9 cellular contexts compared by ENCODE assay signal in genomic region chr22:46547883-46548244, GRCh38. TPM values are rescaled to one million over a fixed set of nuclear protein-coding genes. Genes with fewer than 3 reads are reported as not detected.
DNase-seq lines count a peak whose midpoint lies in the region; ATAC-seq and TF ChIP-seq lines count a peak whose summit lies in the region.
"Had no signal": no experiment of that assay in that cellular context is flagged by ENCODE, and none has a peak within 500 bp of the region (broad histone marks: within the 10 kb centered on the region; RNA-seq: fewer than 3 reads in every experiment).

No MANE protein-coding gene starts in this region.

- H3K9me3 ChIP-seq in Panc1 (ENCODE audit: control insufficient read depth, insufficient read depth, low read depth, low read length), result no peaks in the 10 kb centered on the region

- peaks cover 51% of the 10 kb centered on the region for H3K27me3 Mint-ChIP-seq in nephron (ENCODE audit: low read depth)
- H3K27me3 Mint-ChIP-seq in natural killer cell (ENCODE audit: low read depth in 2 of 2), result peaks cover 0 to 13% of the 10 kb centered on the region in 2 donors

- DNase-seq in AG04449 (ENCODE audit: low read depth, low spot score), result peak; percentile 45
- DNase-seq in Panc1 (ENCODE audit: low read depth, low spot score), result no peak
- peak; percentile 49 for DNase-seq in fibroblast of peridontal ligament (ENCODE audit: extremely low read depth)
- no peak for DNase-seq in natural killer cell
- no peak for DNase-seq in stimulated activated CD4-positive, alpha-beta T cell treated with anti-CD3 and anti-CD28 coated beads, Interleukin-15, amount 100 ng/mL, for 24 hours
- no peak for DNase-seq in SIG-M5 treated with dmso at 0.1 percent for 504 hours (lab: John Stamatoyannopoulos, UW; ENCODE audit: unreplicated experiment)
- DNase-seq: activated CD4-positive, alpha-beta T cell treated with anti-CD3 and anti-CD28 coated beads, Interleukin-2, amount 50 U/mL, for 1 hour had no signal

- peak overlapping the region in 2 of 3 experiments; percentile 19 to 32 for H3K4me3 Mint-ChIP-seq in nephron
- H3K4me3 Mint-ChIP-seq in natural killer cell, result no peak overlapping the region

- TF ChIP-seq CTCF in AG04449 (IDR thresholded peaks at IDR 0.05; ENCODE audit: insufficient read depth, low read length, missing control alignments), result no peak
- no peak for TF ChIP-seq CTCF in Panc1 (IDR thresholded peaks at IDR 0.05)
- no peak for TF ChIP-seq CTCF in nephron (IDR thresholded peaks at IDR 0.05; ENCODE audit: unreplicated experiment in 3 of 3)
- no peak for TF ChIP-seq CTCF in natural killer cell (IDR thresholded peaks at IDR 0.05)

- BruUV-seq in Panc1 (replicated peaks; lab: Mats Ljungman, UMichigan), result no TSS peak

- H3K27me3 ChIP-seq in Panc1 (ENCODE audit: control insufficient read depth, insufficient read depth, low read length), result no peaks in the 10 kb centered on the region

- H3K4me1 Mint-ChIP-seq in nephron (peaks cover 35% of the 10 kb centered on the region), natural killer cell (no peaks in the 10 kb centered on the region)

- intact Hi-C loops in Panc1 (cut with micrococcal nuclease; ENCODE audit: unreplicated experiment) (no loop called here), natural killer cell (cut with micrococcal nuclease) (no loop called here)

- H3K4me1 ChIP-seq in Panc1 (ENCODE audit: control insufficient read depth, insufficient read depth, low read length), result peaks cover 21% of the 10 kb centered on the region

- POLR2A ChIA-PET in AG04449 (lab: Yijun Ruan, JAX) (interaction anchor here (0.6 to 1.0 kb wide), 2 partner anchors 45 to 192 kb away, joined by 3 read pairs; no protein-coding TSS in a partner anchor), Panc1 (lab: Charles Lee) (interaction anchor here (0.6 kb wide), 1 partner anchor 12 kb away, joined by 5 read pairs; no protein-coding TSS in a partner anchor)

- CTCF ChIA-PET in AG04449 (lab: Yijun Ruan, JAX), result interaction anchor here (0.7 to 14.6 kb wide), 7 partner anchors 10 to 192 kb away, joined by 3 to 284 read pairs (median 4); no protein-coding TSS in a partner anchor
- CTCF ChIA-PET in Panc1 (lab: Charles Lee), result interaction anchor here (1.0 kb wide), 2 partner anchors 38 to 180 kb away, joined by 3 read pairs; no protein-coding TSS in a partner anchor

- peak; percentile 51; the same call in 1 of the 2 replicates for ATAC-seq in Panc1
- no peak for ATAC-seq in HG03045 (IDR thresholded peaks at IDR 0.05; ENCODE audit: unreplicated experiment)
- ATAC-seq in natural killer cell, result no peak

- in situ Hi-C loops in Panc1 (cut with HindIII; ENCODE audit: low pct_unique_long_range_greater_than_20kb, low sequenced_read_pairs), result no loop called here

- H3K9me3 Mint-ChIP-seq in nephron (peaks cover 3% of the 10 kb centered on the region), natural killer cell (no peaks in the 10 kb centered on the region)

- H3K36me3 Mint-ChIP-seq in nephron (ENCODE audit: low read depth), result no peaks in the 10 kb centered on the region
- no peaks in the 10 kb centered on the region for H3K36me3 Mint-ChIP-seq in natural killer cell

- H3K27ac Mint-ChIP-seq in nephron (peak overlapping the region; percentile 40 to 87 (median 83)), natural killer cell (no peak overlapping the region)

- H3K27ac ChIP-seq in Panc1 (ENCODE audit: low read length), result no peak overlapping the region

- H3K4me3 ChIP-seq in AG04449 (ENCODE audit: low read depth, low read length), result no peak overlapping the region
- no peak overlapping the region for H3K4me3 ChIP-seq in Panc1 (ENCODE audit: low read depth in 2 of 2, low read length in 2 of 2)

- H3K36me3 ChIP-seq in Panc1 (ENCODE audit: control insufficient read depth, insufficient read depth, low read length), result no peaks in the 10 kb centered on the region

RNA-seq across cellular contexts. Expression of gene CELSR1, which starts 10.4 kb away (rescaled TPM):
- 30.7 TPM for total RNA-seq in Panc1 (2021; ENCODE audit: unreplicated experiment)
- 34.8 TPM for polyA plus RNA-seq in Panc1 (2012; ENCODE audit: insufficient read length)
- 1 to 10 TPM in 2 of 3 donors, under 1 TPM in 1; 0.89 to 3.9 (median 1.9) TPM for total RNA-seq in natural killer cell

Comparison
In these comparisons a context has a peak if more than half of its experiments do, and no peak if none do; other contexts are left out.
1. DNase-seq: peak in AG04449 (single experiment) and fibroblast of peridontal ligament (single experiment); none in Panc1 (single experiment), natural killer cell (single experiment), stimulated activated CD4-positive, alpha-beta T cell treated with anti-CD3 and anti-CD28 coated beads, Interleukin-15, amount 100 ng/mL, for 24 hours (single experiment) and SIG-M5 treated with dmso at 0.1 percent for 504 hours (single experiment).
2. H3K27ac Mint-ChIP-seq: peak in nephron (3 of 3); none in natural killer cell (0 of 2).